In genomic region chr9:137605146-137606004, GRCh38 we compare ENCODE assay signal across 8 cellular contexts. TPM values are rescaled to one million over a fixed set of nuclear protein-coding genes. Genes with fewer than 3 reads are reported as not detected.
A peak's percentile ranks its signal among the peaks of the same experiment; 100 is the strongest.
DNase-seq lines count a peak whose midpoint lies in the region; ATAC-seq and TF ChIP-seq lines count a peak whose summit lies in the region.

Gene ARRDC1 (plus strand): TSS chr9:137605686. CDS start chr9:137605718, 32 bp downstream.

- peak within 1 kb of the TSS; percentile 72 for H3K27ac Mint-ChIP-seq in activated CD4-positive, alpha-beta T cell treated with anti-CD3 and anti-CD28 coated beads, Interleukin-2, amount 10 ng/mL, durations not matched to agents 7 days and 5 days
- H3K27ac Mint-ChIP-seq in dendritic cell treated with granulocyte-macrophage colony-stimulating factor and Interleukin-4, amounts not matched to agents 40 ng/mL and 50 ng/mL, for 4 days: peak within 1 kb of the TSS; percentile 90

- TF ChIP-seq CTCF in AG09319 (IDR thresholded peaks at IDR 0.05; ENCODE audit: low read depth, low read length): no peak
- TF ChIP-seq CTCF in left lung (IDR thresholded peaks at IDR 0.05): no peak

- H3K4me1 Mint-ChIP-seq in activated CD4-positive, alpha-beta T cell treated with anti-CD3 and anti-CD28 coated beads, Interleukin-2, amount 10 ng/mL, durations not matched to agents 7 days and 5 days: peaks cover 26% of the 10 kb centered on the region
- H3K4me1 Mint-ChIP-seq in dendritic cell treated with granulocyte-macrophage colony-stimulating factor and Interleukin-4, amounts not matched to agents 40 ng/mL and 50 ng/mL, for 4 days (ENCODE audit: low read depth): peaks cover 65% of the 10 kb centered on the region

- H3K27me3 Mint-ChIP-seq in activated CD4-positive, alpha-beta T cell treated with anti-CD3 and anti-CD28 coated beads, Interleukin-2, amount 10 ng/mL, durations not matched to agents 7 days and 5 days: no peaks in the 10 kb centered on the region
- H3K27me3 Mint-ChIP-seq in dendritic cell treated with granulocyte-macrophage colony-stimulating factor and Interleukin-4, amounts not matched to agents 40 ng/mL and 50 ng/mL, for 4 days: no peaks in the 10 kb centered on the region

- H3K9me3 Mint-ChIP-seq in activated CD4-positive, alpha-beta T cell treated with anti-CD3 and anti-CD28 coated beads, Interleukin-2, amount 10 ng/mL, durations not matched to agents 7 days and 5 days: no peaks in the 10 kb centered on the region
- no peaks in the 10 kb centered on the region for H3K9me3 Mint-ChIP-seq in dendritic cell treated with granulocyte-macrophage colony-stimulating factor and Interleukin-4, amounts not matched to agents 40 ng/mL and 50 ng/mL, for 4 days

- POLR2A ChIA-PET in activated CD4-positive, alpha-beta T cell treated with anti-CD3 and anti-CD28 coated beads, Interleukin-2, amount 10 ng/mL, durations not matched to agents 7 days and 5 days (lab: Charles Lee): interaction anchor here (0.8 kb wide), 1 partner anchor 18 kb away, joined by 3 read pairs; no protein-coding TSS in a partner anchor

- H3K4me1 ChIP-seq in left lung: peaks cover 15 to 51% of the 10 kb centered on the region in 2 donors

- H3K36me3 Mint-ChIP-seq in activated CD4-positive, alpha-beta T cell treated with anti-CD3 and anti-CD28 coated beads, Interleukin-2, amount 10 ng/mL, durations not matched to agents 7 days and 5 days (ENCODE audit: low read depth): no peaks in the 10 kb centered on the region
- H3K36me3 Mint-ChIP-seq in dendritic cell treated with granulocyte-macrophage colony-stimulating factor and Interleukin-4, amounts not matched to agents 40 ng/mL and 50 ng/mL, for 4 days (ENCODE audit: low read depth): peaks cover 18% of the 10 kb centered on the region

- DNase-seq in AG09319 (ENCODE audit: extremely low read depth, low read depth): peak; percentile 80
- peak; percentile 80 to 93 for DNase-seq in NCI-H526 (lab: John Stamatoyannopoulos, UW)
- DNase-seq in activated CD4-positive, alpha-beta T cell treated with anti-CD3 and anti-CD28 coated beads, Interleukin-2, amount 10 ng/mL, durations not matched to agents 7 days and 5 days: peak; percentile 96
- DNase-seq in left lung: peak; percentile 96 to 99
- peak; percentile 87 for DNase-seq in stimulated activated CD4-positive, alpha-beta T cell treated with anti-CD3 and anti-CD28 coated beads, Interleukin-2, amount 100 ng/mL, for 4 hours (ENCODE audit: low read depth)

- peak within 1 kb of the TSS; percentile 68 to 84 for H3K4me3 ChIP-seq in left lung

- CTCF ChIA-PET in activated CD4-positive, alpha-beta T cell treated with anti-CD3 and anti-CD28 coated beads, Interleukin-2, amount 10 ng/mL, durations not matched to agents 7 days and 5 days (lab: Charles Lee): interaction anchor here (0.8 to 1.5 kb wide), 2 partner anchors 17 to 29 kb away, joined by 3 to 4 read pairs; no protein-coding TSS in a partner anchor

- H3K27ac ChIP-seq in left lung: peak within 1 kb of the TSS; percentile 81 to 90

- peak; percentile 75 for ATAC-seq in GM19035 (IDR thresholded peaks at IDR 0.05; ENCODE audit: unreplicated experiment)
- ATAC-seq in HG03280 (IDR thresholded peaks at IDR 0.05; ENCODE audit: unreplicated experiment): peak; percentile 77
- ATAC-seq in left lung: peak; percentile 85

- peak within 1 kb of the TSS; percentile 79 for H3K4me3 Mint-ChIP-seq in activated CD4-positive, alpha-beta T cell treated with anti-CD3 and anti-CD28 coated beads, Interleukin-2, amount 10 ng/mL, durations not matched to agents 7 days and 5 days
- peak within 1 kb of the TSS; percentile 73 for H3K4me3 Mint-ChIP-seq in dendritic cell treated with granulocyte-macrophage colony-stimulating factor and Interleukin-4, amounts not matched to agents 40 ng/mL and 50 ng/mL, for 4 days

- intact Hi-C loops in dendritic cell treated with granulocyte-macrophage colony-stimulating factor and Interleukin-4, amounts not matched to agents 40 ng/mL and 50 ng/mL, for 4 days (cut with micrococcal nuclease): loop anchor here (1.0 kb wide), 1 partner anchor 15 kb away; the partner anchor contains the start of gene ZMYND19
- intact Hi-C loops in left lung (cut with DNase I): no loop called here

- H3K9me3 ChIP-seq in left lung: no peaks in the 10 kb centered on the region

- no peaks in the 10 kb centered on the region for H3K36me3 ChIP-seq in left lung

- H3K27me3 ChIP-seq in left lung: no peaks in the 10 kb centered on the region

RNA-seq across cellular contexts. Expression of gene ARRDC1, which starts in this region (rescaled TPM):
- total RNA-seq in activated CD4-positive, alpha-beta T cell treated with anti-CD3 and anti-CD28 coated beads, Interleukin-2, amount 10 ng/mL, durations not matched to agents 7 days and 5 days: 10 to 100 TPM; 52.4 to 64.2 TPM
- total RNA-seq in left lung: 10 to 100 TPM; 63.6 to 77.3 TPM

Comparison
In these comparisons a context has a peak if more than half of its experiments do, and no peak if none do; other contexts are left out.
1. Peak in every context shown above with its lines: DNase-seq, ATAC-seq, H3K4me3 ChIP-seq and H3K27ac ChIP-seq.